In the genomic region with DNA sequence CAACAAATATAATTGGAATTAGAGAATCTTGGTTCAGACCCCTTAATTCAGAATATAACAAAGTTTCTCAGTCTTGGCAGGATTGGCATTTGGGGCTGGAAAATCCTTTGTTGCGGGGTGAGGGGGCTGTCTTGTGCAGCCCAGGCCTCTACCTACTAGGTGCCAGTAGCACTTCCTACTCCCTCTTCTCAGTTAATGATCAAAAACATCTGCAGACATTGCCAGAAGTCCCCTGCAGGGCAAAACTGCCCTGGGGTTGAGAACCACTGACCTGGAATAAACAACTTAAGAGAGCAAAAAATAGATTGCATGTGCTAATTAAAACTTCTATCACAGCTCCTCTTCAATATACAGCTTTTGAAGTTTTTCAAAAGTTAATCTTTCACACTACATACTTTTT, we compare ENCODE assay signal across 15 cellular contexts. TPM values are rescaled to one million over a fixed set of nuclear protein-coding genes. Genes with fewer than 3 reads are reported as not detected.
DNase-seq lines count a peak whose midpoint lies in the region; ATAC-seq and TF ChIP-seq lines count a peak whose summit lies in the region.
"Had no signal": no experiment of that assay in that cellular context is flagged by ENCODE, and none has a peak within 500 bp of the region (broad histone marks: within the 10 kb centered on the region; RNA-seq: fewer than 3 reads in every experiment).

No MANE protein-coding gene starts in this region.

- no peaks in the 10 kb centered on the region for H3K27me3 Mint-ChIP-seq in stimulated activated naive CD8-positive, alpha-beta T cell treated with anti-CD3 and anti-CD28 coated beads, Interleukin-15, Interleukin-2, amounts not matched to agents 100 ng/mL and 50 ng/mL, for 24 hours
- H3K27me3 Mint-ChIP-seq in stimulated activated naive CD8-positive, alpha-beta T cell treated with anti-CD3 and anti-CD28 coated beads, Interleukin-15, amount 100 ng/mL, for 72 hours = no peaks in the 10 kb centered on the region
- no peaks in the 10 kb centered on the region for H3K27me3 Mint-ChIP-seq in nephron (ENCODE audit: low read depth)
- H3K27me3 Mint-ChIP-seq in activated CD4-positive, alpha-beta memory T cell treated with anti-CD3 and anti-CD28 coated beads, Interleukin-2, amount 10 ng/mL, durations not matched to agents 7 days and 5 days = no peaks in the 10 kb centered on the region

- ATAC-seq in stimulated activated naive CD8-positive, alpha-beta T cell treated with anti-CD3 and anti-CD28 coated beads, Interleukin-15, amount 100 ng/mL, for 72 hours = no peak
- ATAC-seq: A549 had no signal

- intact Hi-C loops in adrenal gland (cut with DNase I) = no loop called here

- H3K36me3 Mint-ChIP-seq in stimulated activated naive CD8-positive, alpha-beta T cell treated with anti-CD3 and anti-CD28 coated beads, Interleukin-15, Interleukin-2, amounts not matched to agents 100 ng/mL and 50 ng/mL, for 24 hours (ENCODE audit: low read depth) = peaks cover 30% of the 10 kb centered on the region
- H3K36me3 Mint-ChIP-seq in nephron (ENCODE audit: low read depth) = peaks cover 34% of the 10 kb centered on the region
- peaks cover 40% of the 10 kb centered on the region for H3K36me3 Mint-ChIP-seq in activated CD4-positive, alpha-beta memory T cell treated with anti-CD3 and anti-CD28 coated beads, Interleukin-2, amount 10 ng/mL, durations not matched to agents 7 days and 5 days (ENCODE audit: low read depth)

- peaks cover 0 to 23% of the 10 kb centered on the region in 2 donors for H3K36me3 ChIP-seq in adrenal gland (replicated peaks in 1 of 2)
- H3K36me3 ChIP-seq: SJCRH30 had no signal

- CTCF ChIA-PET in activated CD4-positive, alpha-beta memory T cell treated with anti-CD3 and anti-CD28 coated beads, Interleukin-2, amount 10 ng/mL, durations not matched to agents 7 days and 5 days (lab: Charles Lee) = no interaction called here

- no peak for TF ChIP-seq CTCF in nephron (IDR thresholded peaks at IDR 0.05; ENCODE audit: unreplicated experiment in 3 of 3)
- no peak for TF ChIP-seq CTCF in adrenal gland (IDR thresholded peaks at IDR 0.05)

- H3K4me3 Mint-ChIP-seq in stimulated activated naive CD8-positive, alpha-beta T cell treated with anti-CD3 and anti-CD28 coated beads, Interleukin-15, Interleukin-2, amounts not matched to agents 100 ng/mL and 50 ng/mL, for 24 hours = no peak overlapping the region
- H3K4me3 Mint-ChIP-seq in stimulated activated naive CD8-positive, alpha-beta T cell treated with anti-CD3 and anti-CD28 coated beads, Interleukin-15, amount 100 ng/mL, for 72 hours = no peak overlapping the region
- H3K4me3 Mint-ChIP-seq in nephron = no peak overlapping the region
- H3K4me3 Mint-ChIP-seq in activated CD4-positive, alpha-beta memory T cell treated with anti-CD3 and anti-CD28 coated beads, Interleukin-2, amount 10 ng/mL, durations not matched to agents 7 days and 5 days = no peak overlapping the region

- no peaks in the 10 kb centered on the region for H3K4me1 ChIP-seq in adrenal gland (replicated peaks in 1 of 2)
- H3K4me1 ChIP-seq: A549, SJCRH30 had no signal

- no peak for TF ChIP-seq POLR2A in adrenal gland (IDR thresholded peaks at IDR 0.05)

- no peaks in the 10 kb centered on the region for H3K9me3 ChIP-seq in adrenal gland (replicated peaks in 1 of 3)
- H3K9me3 ChIP-seq: A549, SJCRH30 had no signal

- 83 to 100% (median 97%) methylated on average over 1 of the region's 1 CpG for WGBS in adrenal gland, 4 donors

- POLR2A ChIA-PET in activated CD4-positive, alpha-beta memory T cell treated with anti-CD3 and anti-CD28 coated beads, Interleukin-2, amount 10 ng/mL, durations not matched to agents 7 days and 5 days (lab: Charles Lee) = interaction anchor here (1.1 kb wide), 1 partner anchor 29 kb away, joined by 5 read pairs; no protein-coding TSS in a partner anchor

- H3K9me3 Mint-ChIP-seq in stimulated activated naive CD8-positive, alpha-beta T cell treated with anti-CD3 and anti-CD28 coated beads, Interleukin-15, Interleukin-2, amounts not matched to agents 100 ng/mL and 50 ng/mL, for 24 hours = no peaks in the 10 kb centered on the region
- H3K9me3 Mint-ChIP-seq in stimulated activated naive CD8-positive, alpha-beta T cell treated with anti-CD3 and anti-CD28 coated beads, Interleukin-15, amount 100 ng/mL, for 72 hours = no peaks in the 10 kb centered on the region
- H3K9me3 Mint-ChIP-seq in nephron = peaks cover 2% of the 10 kb centered on the region
- H3K9me3 Mint-ChIP-seq in activated CD4-positive, alpha-beta memory T cell treated with anti-CD3 and anti-CD28 coated beads, Interleukin-2, amount 10 ng/mL, durations not matched to agents 7 days and 5 days = no peaks in the 10 kb centered on the region

- peaks cover 19% of the 10 kb centered on the region for H3K4me1 Mint-ChIP-seq in stimulated activated naive CD8-positive, alpha-beta T cell treated with anti-CD3 and anti-CD28 coated beads, Interleukin-15, Interleukin-2, amounts not matched to agents 100 ng/mL and 50 ng/mL, for 24 hours (ENCODE audit: low read depth)
- H3K4me1 Mint-ChIP-seq in stimulated activated naive CD8-positive, alpha-beta T cell treated with anti-CD3 and anti-CD28 coated beads, Interleukin-15, amount 100 ng/mL, for 72 hours = peaks cover 15% of the 10 kb centered on the region
- peaks cover 5% of the 10 kb centered on the region for H3K4me1 Mint-ChIP-seq in nephron
- peaks cover 12% of the 10 kb centered on the region for H3K4me1 Mint-ChIP-seq in activated CD4-positive, alpha-beta memory T cell treated with anti-CD3 and anti-CD28 coated beads, Interleukin-2, amount 10 ng/mL, durations not matched to agents 7 days and 5 days

- no peaks in the 10 kb centered on the region for H3K27me3 ChIP-seq in adrenal gland
- H3K27me3 ChIP-seq: SJCRH30 had no signal

- no peak overlapping the region for H3K4me3 ChIP-seq in adrenal gland
- H3K4me3 ChIP-seq: A549, SJCRH30 had no signal

- H3K27ac ChIP-seq in adrenal gland = no peak overlapping the region
- H3K27ac ChIP-seq: A549, RWPE1, SJCRH30 had no signal

- no peak for DNase-seq in stimulated activated naive CD8-positive, alpha-beta T cell treated with anti-CD3 and anti-CD28 coated beads, Interleukin-15, amount 100 ng/mL, for 72 hours
- DNase-seq in RPMI7951 (ENCODE audit: low read depth) = peak; percentile 2
- DNase-seq in activated CD4-positive, alpha-beta memory T cell treated with anti-CD3 and anti-CD28 coated beads, Interleukin-2, amount 10 ng/mL, durations not matched to agents 7 days and 5 days = no peak
- DNase-seq in ureter (ENCODE audit: low spot score) = no peak
- no peak for DNase-seq in adrenal gland
- DNase-seq in anterior cingulate cortex (lab: John Stamatoyannopoulos, UW) = no peak
- DNase-seq: COR-L47, NCI-H1105, NCI-H1694 treated with DMSO at 0.1 percent for 48 hours, NCI-H526 treated with DMSO at 0.1 percent for 48 hours, SJCRH30 had no signal

- H3K27ac Mint-ChIP-seq in stimulated activated naive CD8-positive, alpha-beta T cell treated with anti-CD3 and anti-CD28 coated beads, Interleukin-15, Interleukin-2, amounts not matched to agents 100 ng/mL and 50 ng/mL, for 24 hours = peak overlapping the region; percentile 8
- H3K27ac Mint-ChIP-seq in stimulated activated naive CD8-positive, alpha-beta T cell treated with anti-CD3 and anti-CD28 coated beads, Interleukin-15, amount 100 ng/mL, for 72 hours = no peak overlapping the region
- peak overlapping the region in 2 of 3 experiments; percentile 36 to 42 for H3K27ac Mint-ChIP-seq in nephron
- H3K27ac Mint-ChIP-seq in activated CD4-positive, alpha-beta memory T cell treated with anti-CD3 and anti-CD28 coated beads, Interleukin-2, amount 10 ng/mL, durations not matched to agents 7 days and 5 days = no peak overlapping the region

RNA-seq across cellular contexts. Expression of gene CXorf38, which starts 36.7 kb away (rescaled TPM):
- total RNA-seq in RPMI7951 (2014; rRNA removed; shearing (Covaris generic)) = 18.9 and 25.5 TPM in 2 replicates
- 10 to 100 TPM; 22.8 to 23.2 TPM for total RNA-seq in activated CD4-positive, alpha-beta memory T cell treated with anti-CD3 and anti-CD28 coated beads, Interleukin-2, amount 10 ng/mL, durations not matched to agents 7 days and 5 days
- total RNA-seq in ureter (23.1 TPM), adrenal gland (10 to 100 TPM; 14.5 to 23.8 (median 20.1) TPM)
- polyA plus RNA-seq in adrenal gland = 10 to 100 TPM in 1 of 3 donors, 1 to 10 TPM in 2; 6.6 to 14.4 (median 8.2) TPM

RNA-seq across cellular contexts. Expression of gene MED14, which starts 51.2 kb away (rescaled TPM):
- total RNA-seq in RPMI7951 (2014; rRNA removed; shearing (Covaris generic)) = 22.2 and 41.7 TPM in 2 replicates
- 10 to 100 TPM; 41.4 to 42.7 TPM for total RNA-seq in activated CD4-positive, alpha-beta memory T cell treated with anti-CD3 and anti-CD28 coated beads, Interleukin-2, amount 10 ng/mL, durations not matched to agents 7 days and 5 days
- total RNA-seq in ureter (58.6 TPM), adrenal gland (10 to 100 TPM; 14.6 to 56.3 (median 32.6) TPM)
- polyA plus RNA-seq in adrenal gland = 10 to 100 TPM; 10.4 to 27.1 (median 12.0) TPM

Comparison
In these comparisons a context has a peak if more than half of its experiments do, and no peak if none do; other contexts are left out.
1. H3K27ac Mint-ChIP-seq: peak in stimulated activated naive CD8-positive, alpha-beta T cell treated with anti-CD3 and anti-CD28 coated beads, Interleukin-15, Interleukin-2, amounts not matched to agents 100 ng/mL and 50 ng/mL, for 24 hours (single experiment) and nephron (2 of 3); none in stimulated activated naive CD8-positive, alpha-beta T cell treated with anti-CD3 and anti-CD28 coated beads, Interleukin-15, amount 100 ng/mL, for 72 hours (0 of 2) and activated CD4-positive, alpha-beta memory T cell treated with anti-CD3 and anti-CD28 coated beads, Interleukin-2, amount 10 ng/mL, durations not matched to agents 7 days and 5 days (single experiment).